In genomic region chr19:42199440-42200115, GRCh38 we compare ENCODE assay signal across 9 cellular contexts. TPM values are rescaled to one million over a fixed set of nuclear protein-coding genes. Genes with fewer than 3 reads are reported as not detected.
DNase-seq lines count a peak whose midpoint lies in the region; ATAC-seq and TF ChIP-seq lines count a peak whose summit lies in the region.
"Had no signal": no experiment of that assay in that cellular context is flagged by ENCODE, and none has a peak within 500 bp of the region (broad histone marks: within the 10 kb centered on the region; RNA-seq: fewer than 3 reads in every experiment).

No MANE protein-coding gene starts in this region.

- peak overlapping the region; percentile 98 for H3K27ac Mint-ChIP-seq in activated CD4-positive, alpha-beta memory T cell treated with anti-CD3 and anti-CD28 coated beads, Interleukin-2, amount 10 ng/mL, durations not matched to agents 7 days and 5 days

- CTCF ChIA-PET in activated CD4-positive, alpha-beta memory T cell treated with anti-CD3 and anti-CD28 coated beads, Interleukin-2, amount 10 ng/mL, durations not matched to agents 7 days and 5 days (lab: Charles Lee) = interaction anchor here (0.7 to 4.4 kb wide), 18 partner anchors 8 to 99 kb away, joined by 3 to 23 read pairs (median 5); partner anchors contain the start of genes DEDD2, GSK3A, POU2F2 and ZNF526

- ATAC-seq in GM19372 (IDR thresholded peaks at IDR 0.05; ENCODE audit: low read depth, unreplicated experiment) (peak; percentile 42), heart right ventricle (peak in 7 of 8 donors; percentile 34 to 72 (median 49)), HG03469 (IDR thresholded peaks at IDR 0.05; ENCODE audit: unreplicated experiment) (no peak)

- no peak for TF ChIP-seq POLR2A in stomach (IDR thresholded peaks at IDR 0.05)

- no peaks in the 10 kb centered on the region for H3K27me3 Mint-ChIP-seq in activated CD4-positive, alpha-beta memory T cell treated with anti-CD3 and anti-CD28 coated beads, Interleukin-2, amount 10 ng/mL, durations not matched to agents 7 days and 5 days

- intact Hi-C loops in heart right ventricle (cut with DNase I) (loop anchor here in 1 of 10 donors (5.0 kb wide), 1 partner anchor 72 kb away; no protein-coding TSS in a partner anchor), stomach (cut with DNase I; ENCODE audit: low total_unique reads) (no loop called here)

- H3K4me1 Mint-ChIP-seq in activated CD4-positive, alpha-beta memory T cell treated with anti-CD3 and anti-CD28 coated beads, Interleukin-2, amount 10 ng/mL, durations not matched to agents 7 days and 5 days = peaks cover 86% of the 10 kb centered on the region

- H3K4me3 ChIP-seq in BLaER1 treated with 17β-estradiol and CSF1 and Interleukin-3, amounts not matched to agents 10 nM and 100 nM = peak overlapping the region; percentile 11 to 68 (median 54); a peak in 18 of 20 replicates
- peak overlapping the region in 1 of 10 donors; percentile 44 for H3K4me3 ChIP-seq in heart right ventricle
- H3K4me3 ChIP-seq in stomach = peak overlapping the region in 2 of 4 donors; percentile 18 to 19

- peaks cover 45 to 70% (median 62%) of the 10 kb centered on the region in 11 experiments for H3K36me3 ChIP-seq in BLaER1 treated with 17β-estradiol and CSF1 and Interleukin-3, amounts not matched to agents 10 nM and 100 nM
- H3K36me3 ChIP-seq in heart right ventricle (peaks cover 0 to 71% (median 14%) of the 10 kb centered on the region in 9 donors), stomach (peaks cover 42 to 81% (median 77%) of the 10 kb centered on the region in 4 donors)

- no peaks in the 10 kb centered on the region for H3K9me3 Mint-ChIP-seq in activated CD4-positive, alpha-beta memory T cell treated with anti-CD3 and anti-CD28 coated beads, Interleukin-2, amount 10 ng/mL, durations not matched to agents 7 days and 5 days

- POLR2A ChIA-PET in activated CD4-positive, alpha-beta memory T cell treated with anti-CD3 and anti-CD28 coated beads, Interleukin-2, amount 10 ng/mL, durations not matched to agents 7 days and 5 days (lab: Charles Lee) = interaction anchor here (0.7 to 5.8 kb wide), 19 partner anchors 8 to 86 kb away, joined by 3 to 82 read pairs (median 7); partner anchors contain the start of genes CIC, DEDD2, GSK3A and POU2F2

- DNase-seq in HPDE6-E6E7 (ENCODE audit: extremely low spot score) = peak; percentile 81
- DNase-seq in activated CD4-positive, alpha-beta memory T cell treated with anti-CD3 and anti-CD28 coated beads, Interleukin-2, amount 10 ng/mL, durations not matched to agents 7 days and 5 days = peak; percentile 91
- DNase-seq in heart right ventricle = peak; percentile 26 to 50
- peak; percentile 34 for DNase-seq in stomach
- no peak for DNase-seq in NCI-H69 (lab: John Stamatoyannopoulos, UW)

- TF ChIP-seq CTCF in heart right ventricle (IDR thresholded peaks at IDR 0.05) = peak in 1 of 9 donors; percentile 31
- TF ChIP-seq CTCF in stomach (IDR thresholded peaks at IDR 0.05) = no peak

- peak overlapping the region; percentile 72 for H3K4me3 Mint-ChIP-seq in activated CD4-positive, alpha-beta memory T cell treated with anti-CD3 and anti-CD28 coated beads, Interleukin-2, amount 10 ng/mL, durations not matched to agents 7 days and 5 days

- no peaks in the 10 kb centered on the region for H3K27me3 ChIP-seq in BLaER1 treated with 17β-estradiol and CSF1 and Interleukin-3, amounts not matched to agents 10 nM and 100 nM
- H3K27me3 ChIP-seq in heart right ventricle (no peaks in the 10 kb centered on the region), stomach (no peaks in the 10 kb centered on the region)

- peaks cover 83% of the 10 kb centered on the region for H3K36me3 Mint-ChIP-seq in activated CD4-positive, alpha-beta memory T cell treated with anti-CD3 and anti-CD28 coated beads, Interleukin-2, amount 10 ng/mL, durations not matched to agents 7 days and 5 days (ENCODE audit: low read depth)

- WGBS in heart right ventricle, 2 donors = 77 to 86% methylated on average over 32 of the region's 32 CpGs
- 56 to 78% (median 68%) methylated on average over 21 to 32 of the region's 32 CpGs for WGBS in stomach, 5 donors

- H3K4me2 ChIP-seq in BLaER1 treated with 17β-estradiol and CSF1 and Interleukin-3, amounts not matched to agents 10 nM and 100 nM = peak overlapping the region; percentile 87 to 99 (median 97)

- H3K4me1 ChIP-seq in BLaER1 treated with 17β-estradiol and CSF1 and Interleukin-3, amounts not matched to agents 10 nM and 100 nM = peaks cover 70 to 89% (median 86%) of the 10 kb centered on the region in 10 experiments
- H3K4me1 ChIP-seq in heart right ventricle (peaks cover 0 to 81% (median 13%) of the 10 kb centered on the region in 9 donors), stomach (peaks cover 5 to 72% (median 25%) of the 10 kb centered on the region in 4 donors)

- peaks cover 0 to 50% (median 0%) of the 10 kb centered on the region in 11 experiments; a peak in 5 of 22 replicates for H4K20me1 ChIP-seq in BLaER1 treated with 17β-estradiol and CSF1 and Interleukin-3, amounts not matched to agents 10 nM and 100 nM

- peak overlapping the region; percentile 85 to 97 (median 93); a peak in 21 of 22 replicates for H3K27ac ChIP-seq in BLaER1 treated with 17β-estradiol and CSF1 and Interleukin-3, amounts not matched to agents 10 nM and 100 nM
- H3K27ac ChIP-seq in heart right ventricle = peak overlapping the region in 7 of 10 donors; percentile 3 to 93 (median 21)
- H3K27ac ChIP-seq in stomach = peak overlapping the region; percentile 3 to 85 (median 52)
- H3K27ac ChIP-seq: parathyroid adenoma had no signal

- no peak for TF ChIP-seq EP300 in stomach (IDR thresholded peaks at IDR 0.05)

- peak overlapping the region; percentile 64 to 87 (median 81) for H3K9ac ChIP-seq in BLaER1 treated with 17β-estradiol and CSF1 and Interleukin-3, amounts not matched to agents 10 nM and 100 nM
- H3K9ac ChIP-seq: parathyroid adenoma had no signal

- peaks cover 0 to 8% (median 0%) of the 10 kb centered on the region in 11 experiments; a peak in 3 of 22 replicates for H3K9me3 ChIP-seq in BLaER1 treated with 17β-estradiol and CSF1 and Interleukin-3, amounts not matched to agents 10 nM and 100 nM (replicated peaks in 1 of 11)
- H3K9me3 ChIP-seq in heart right ventricle = no peaks in the 10 kb centered on the region
- no peaks in the 10 kb centered on the region for H3K9me3 ChIP-seq in stomach

RNA-seq across cellular contexts. Expression of gene DEDD2, which starts 17.9 kb away (rescaled TPM):
- 10 to 100 TPM; 54.1 to 59.8 TPM for total RNA-seq in activated CD4-positive, alpha-beta memory T cell treated with anti-CD3 and anti-CD28 coated beads, Interleukin-2, amount 10 ng/mL, durations not matched to agents 7 days and 5 days
- total RNA-seq in heart right ventricle = 10 to 100 TPM in 9 of 10 donors, 1 to 10 TPM in 1; 9.8 to 20.5 (median 12.2) TPM
- polyA plus RNA-seq in heart right ventricle = 10 to 100 TPM; 12.9 to 15.2 TPM
- total RNA-seq in stomach = 100 to 1,000 TPM in 1 of 5 donors, 10 to 100 TPM in 4; 16.7 to 195 (median 43.8) TPM
- polyA plus RNA-seq in stomach = 10 to 100 TPM; 20.8 to 35.9 (median 22.0) TPM

RNA-seq across cellular contexts. Expression of gene ZNF526, which starts 20.5 kb away (rescaled TPM):
- 10 to 100 TPM; 21.5 to 21.7 TPM for total RNA-seq in activated CD4-positive, alpha-beta memory T cell treated with anti-CD3 and anti-CD28 coated beads, Interleukin-2, amount 10 ng/mL, durations not matched to agents 7 days and 5 days
- 1 to 10 TPM; 3.2 to 7.0 (median 5.4) TPM for total RNA-seq in heart right ventricle
- 1 to 10 TPM; 3.2 to 3.4 TPM for polyA plus RNA-seq in heart right ventricle
- 10 to 100 TPM in 2 of 5 donors, 1 to 10 TPM in 3; 4.7 to 12.0 (median 6.8) TPM for total RNA-seq in stomach
- 1 to 10 TPM; 2.4 to 3.7 (median 3.2) TPM for polyA plus RNA-seq in stomach

RNA-seq across cellular contexts. Expression of gene GSK3A, which starts 42.8 kb away (rescaled TPM):
- total RNA-seq in activated CD4-positive, alpha-beta memory T cell treated with anti-CD3 and anti-CD28 coated beads, Interleukin-2, amount 10 ng/mL, durations not matched to agents 7 days and 5 days = 10 to 100 TPM; 48.9 to 50.7 TPM
- total RNA-seq in heart right ventricle (10 to 100 TPM; 31.9 to 46.1 (median 36.4) TPM), stomach (10 to 100 TPM in 4 of 5 donors, 1 to 10 TPM in 1; 5.8 to 77.2 (median 22.6) TPM)
- polyA plus RNA-seq in heart right ventricle (10 to 100 TPM; 31.2 to 51.0 TPM), stomach (10 to 100 TPM; 25.5 to 40.8 (median 35.0) TPM)

RNA-seq across cellular contexts. Expression of gene ERF, which starts 55.4 kb away (rescaled TPM):
- 10 to 100 TPM; 46.9 to 52.6 TPM for total RNA-seq in activated CD4-positive, alpha-beta memory T cell treated with anti-CD3 and anti-CD28 coated beads, Interleukin-2, amount 10 ng/mL, durations not matched to agents 7 days and 5 days
- 10 to 100 TPM; 29.8 to 40.2 (median 32.9) TPM for total RNA-seq in heart right ventricle
- 10 to 100 TPM; 31.8 to 49.0 TPM for polyA plus RNA-seq in heart right ventricle
- total RNA-seq in stomach = 100 to 1,000 TPM in 1 of 5 donors, 10 to 100 TPM in 4; 11.6 to 118 (median 40.6) TPM
- 10 to 100 TPM; 12.9 to 36.5 (median 16.3) TPM for polyA plus RNA-seq in stomach

Comparison
In these comparisons a context has a peak if more than half of its experiments do, and no peak if none do; other contexts are left out.
1. H3K27ac ChIP-seq: peak in every context shown above with its lines; median percentile 93 in BLaER1 treated with 17β-estradiol and CSF1 and Interleukin-3, amounts not matched to agents 10 nM and 100 nM; 52 in stomach; 21 in heart right ventricle.